17 cellular contexts compared by ENCODE assay signal in the genomic region with DNA sequence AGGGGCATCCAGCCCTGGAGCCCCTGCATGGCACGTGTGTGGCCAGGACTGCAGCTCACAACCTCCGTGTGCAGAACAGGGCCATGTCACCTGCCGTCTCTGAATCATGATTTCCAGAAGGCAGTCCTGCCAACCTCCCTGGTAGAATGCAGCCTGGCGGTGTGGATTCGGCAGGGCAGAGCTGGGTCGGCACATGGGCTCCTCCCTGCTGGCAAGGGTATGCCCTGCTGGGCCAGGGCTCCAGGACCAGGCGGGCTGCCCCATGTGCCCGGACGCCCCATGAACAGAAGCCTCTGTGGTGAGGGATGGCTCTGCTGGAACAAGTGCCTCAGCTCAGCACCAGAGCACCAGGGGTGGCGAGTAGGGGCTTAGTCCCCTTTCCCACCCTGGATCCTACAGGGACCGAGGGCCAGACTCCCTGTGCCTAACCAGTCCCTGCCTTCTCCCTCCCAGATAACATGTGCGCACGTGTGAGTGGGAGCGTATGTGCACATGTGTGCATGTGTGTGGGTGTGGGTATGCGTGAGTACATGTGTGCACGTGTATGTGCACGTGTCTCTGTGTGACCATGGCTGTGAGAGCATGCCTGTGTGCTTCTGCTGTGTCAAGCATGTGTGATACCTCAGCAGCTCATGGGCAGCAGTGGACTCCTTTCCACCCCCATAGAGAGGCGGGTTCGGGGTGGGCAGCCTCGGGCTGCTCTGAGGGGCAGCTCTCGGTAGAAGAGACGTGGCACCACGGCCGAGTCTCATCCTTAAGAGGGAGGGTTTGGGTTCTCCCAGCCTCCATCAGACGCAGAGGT.
"Had no signal": no experiment of that assay in that cellular context is flagged by ENCODE, and none has a peak within 500 bp of the region (broad histone marks: within the 10 kb centered on the region; RNA-seq: fewer than 3 reads in every experiment).

No MANE protein-coding gene starts in this region.

- H3K36me3 Mint-ChIP-seq: activated naive CD4-positive, alpha-beta T cell treated with anti-CD3 and anti-CD28 coated beads, Interleukin-2, amount 50 U/mL, for 72 hours; stimulated activated effector memory CD8-positive, alpha-beta T cell treated with anti-CD3 and anti-CD28 coated beads, Interleukin-12 subunit alpha, Interleukin-12 subunit beta, amount 100 ng/mL, for 72 hours had no signal

- H3K4me1 Mint-ChIP-seq: activated B cell treated with CpG ODN at 0.5 μM for 24 hours; central memory CD8-positive, alpha-beta T cell; stimulated activated effector memory CD8-positive, alpha-beta T cell treated with anti-CD3 and anti-CD28 coated beads, Interleukin-12 subunit alpha, Interleukin-12 subunit beta, amount 100 ng/mL, for 72 hours had no signal

- H3K27ac ChIP-seq: body of pancreas, lower lobe of right lung, thyroid gland had no signal

- ATAC-seq: activated CD8-positive, alpha-beta T cell treated with anti-CD3 and anti-CD28 coated beads, Interleukin-2, amount 10 ng/mL, durations not matched to agents 7 days and 5 days; activated naive CD4-positive, alpha-beta T cell treated with anti-CD3 and anti-CD28 coated beads, Interleukin-2, amount 50 U/mL, for 72 hours; body of pancreas; esophagus mucosa; stimulated activated effector memory CD8-positive, alpha-beta T cell treated with anti-CD3 and anti-CD28 coated beads, Interleukin-12 subunit alpha, Interleukin-12 subunit beta, amount 100 ng/mL, for 72 hours had no signal

- H3K4me3 Mint-ChIP-seq: activated B cell treated with CpG ODN at 0.5 μM for 24 hours; activated CD8-positive, alpha-beta T cell treated with anti-CD3 and anti-CD28 coated beads, Interleukin-2, amount 10 ng/mL, durations not matched to agents 7 days and 5 days; central memory CD8-positive, alpha-beta T cell; stimulated activated effector memory CD8-positive, alpha-beta T cell treated with anti-CD3 and anti-CD28 coated beads, Interleukin-12 subunit alpha, Interleukin-12 subunit beta, amount 100 ng/mL, for 72 hours had no signal

- H3K27ac Mint-ChIP-seq: activated B cell treated with CpG ODN at 0.5 μM for 24 hours; activated CD8-positive, alpha-beta T cell treated with anti-CD3 and anti-CD28 coated beads, Interleukin-2, amount 10 ng/mL, durations not matched to agents 7 days and 5 days; activated naive CD4-positive, alpha-beta T cell treated with anti-CD3 and anti-CD28 coated beads, Interleukin-2, amount 50 U/mL, for 72 hours; stimulated activated effector memory CD8-positive, alpha-beta T cell treated with anti-CD3 and anti-CD28 coated beads, Interleukin-12 subunit alpha, Interleukin-12 subunit beta, amount 100 ng/mL, for 72 hours had no signal

- H3K27me3 Mint-ChIP-seq: activated B cell treated with CpG ODN at 0.5 μM for 24 hours; central memory CD8-positive, alpha-beta T cell had no signal

- H3K36me3 ChIP-seq: lower lobe of right lung, thyroid gland had no signal

- DNase-seq: activated B cell treated with CpG ODN at 0.5 μM for 24 hours; activated CD4-positive, alpha-beta T cell treated with anti-CD3 and anti-CD28 coated beads for 48 hours; activated CD8-positive, alpha-beta memory T cell treated with anti-CD3 and anti-CD28 coated beads, Interleukin-2, amount 50 U/mL, for 4 hours; activated CD8-positive, alpha-beta T cell treated with anti-CD3 and anti-CD28 coated beads, Interleukin-2, amount 10 ng/mL, durations not matched to agents 7 days and 5 days; activated gamma-delta T cell; activated T-cell treated with anti-CD3 and anti-CD28 coated beads, Interleukin-2, amount 50 U/mL, for 48 hours; amniotic stem cell; body of pancreas; hypothalamus; lower lobe of right lung; stimulated activated CD4-positive, alpha-beta T cell treated with anti-CD3 and anti-CD28 coated beads, Interleukin-12 subunit alpha, Interleukin-12 subunit beta, amount 100 ng/mL, for 4 hours; stimulated activated CD4-positive, alpha-beta T cell treated with anti-CD3 and anti-CD28 coated beads, Interleukin-2, amount 100 ng/mL, for 24 hours; thyroid gland had no signal

- H3K27me3 ChIP-seq: body of pancreas, thyroid gland had no signal

- H3K9me3 Mint-ChIP-seq: activated B cell treated with CpG ODN at 0.5 μM for 24 hours; activated naive CD4-positive, alpha-beta T cell treated with anti-CD3 and anti-CD28 coated beads, Interleukin-2, amount 50 U/mL, for 72 hours; central memory CD8-positive, alpha-beta T cell; stimulated activated effector memory CD8-positive, alpha-beta T cell treated with anti-CD3 and anti-CD28 coated beads, Interleukin-12 subunit alpha, Interleukin-12 subunit beta, amount 100 ng/mL, for 72 hours had no signal

- H3K4me3 ChIP-seq: body of pancreas, lower lobe of right lung, thyroid gland had no signal

- H3K4me1 ChIP-seq: body of pancreas, lower lobe of right lung, thyroid gland had no signal

- H3K9me3 ChIP-seq: body of pancreas, lower lobe of right lung, thyroid gland had no signal
